In the genomic region with DNA sequence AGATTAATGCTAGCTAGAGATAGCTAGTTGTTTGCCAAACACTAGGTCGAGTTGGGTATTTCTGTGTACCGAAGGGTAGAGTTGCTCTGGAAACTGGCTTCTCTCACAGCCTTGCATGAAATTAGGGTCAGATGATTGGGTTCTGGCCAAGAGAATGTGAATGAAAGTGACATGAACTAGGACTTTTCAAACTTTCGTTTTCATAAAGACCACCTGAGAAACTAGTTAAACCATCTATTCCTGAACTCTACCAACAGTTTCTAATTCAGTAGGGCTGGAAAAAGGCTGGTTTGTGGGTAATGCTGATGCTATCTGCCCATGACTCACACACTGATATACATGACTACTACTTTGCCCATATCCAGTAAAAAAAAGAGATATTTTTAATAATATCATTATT, we compare ENCODE assay signal across 2 cellular contexts.
TF ChIP-seq lines count a peak whose summit lies in the region.

No MANE protein-coding gene starts in this region.

TF ChIP-seq in IMR-90, 13 proteins besides CTCF, POLR2A, EP300 and RAD21:
- TF ChIP-seq CEBPB (IDR thresholded peaks at IDR 0.05; ENCODE audit: low read depth, low read length), result no peak
- TF ChIP-seq, protein P1, sequence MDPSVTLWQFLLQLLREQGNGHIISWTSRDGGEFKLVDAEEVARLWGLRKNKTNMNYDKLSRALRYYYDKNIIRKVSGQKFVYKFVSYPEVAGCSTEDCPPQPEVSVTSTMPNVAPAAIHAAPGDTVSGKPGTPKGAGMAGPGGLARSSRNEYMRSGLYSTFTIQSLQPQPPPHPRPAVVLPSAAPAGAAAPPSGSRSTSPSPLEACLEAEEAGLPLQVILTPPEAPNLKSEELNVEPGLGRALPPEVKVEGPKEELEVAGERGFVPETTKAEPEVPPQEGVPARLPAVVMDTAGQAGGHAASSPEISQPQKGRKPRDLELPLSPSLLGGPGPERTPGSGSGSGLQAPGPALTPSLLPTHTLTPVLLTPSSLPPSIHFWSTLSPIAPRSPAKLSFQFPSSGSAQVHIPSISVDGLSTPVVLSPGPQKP (IDR thresholded peaks at IDR 0.05; ENCODE audit: borderline replicate concordance, low read depth, low read length), result no peak
- TF ChIP-seq CHD1 (IDR thresholded peaks at IDR 0.05; ENCODE audit: low read depth, low read length), result no peak
- no peak for TF ChIP-seq MXI1 (IDR thresholded peaks at IDR 0.05; ENCODE audit: borderline replicate concordance, low read depth, low read length)
- no peak for TF ChIP-seq MAFK (IDR thresholded peaks at IDR 0.05; ENCODE audit: low read depth, low read length)
- no peak for TF ChIP-seq RCOR1 (IDR thresholded peaks at IDR 0.05; ENCODE audit: insufficient replicate concordance, low read length)
- no peak for TF ChIP-seq FOS (IDR thresholded peaks at IDR 0.05; ENCODE audit: low read depth, low read length)
- no peak for TF ChIP-seq RFX5 (IDR thresholded peaks at IDR 0.05; ENCODE audit: low read depth, low read length)
- TF ChIP-seq NFE2L2 (IDR thresholded peaks at IDR 0.05; ENCODE audit: low read depth, low read length), result no peak
- TF ChIP-seq BHLHE40 (IDR thresholded peaks at IDR 0.05; ENCODE audit: low read depth, low read length), result no peak
- no peak for TF ChIP-seq SMC3 (IDR thresholded peaks at IDR 0.05; ENCODE audit: low read depth, low read length)
- TF ChIP-seq, protein P2, sequence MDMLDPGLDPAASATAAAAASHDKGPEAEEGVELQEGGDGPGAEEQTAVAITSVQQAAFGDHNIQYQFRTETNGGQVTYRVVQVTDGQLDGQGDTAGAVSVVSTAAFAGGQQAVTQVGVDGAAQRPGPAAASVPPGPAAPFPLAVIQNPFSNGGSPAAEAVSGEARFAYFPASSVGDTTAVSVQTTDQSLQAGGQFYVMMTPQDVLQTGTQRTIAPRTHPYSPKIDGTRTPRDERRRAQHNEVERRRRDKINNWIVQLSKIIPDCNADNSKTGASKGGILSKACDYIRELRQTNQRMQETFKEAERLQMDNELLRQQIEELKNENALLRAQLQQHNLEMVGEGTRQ (IDR thresholded peaks at IDR 0.05; ENCODE audit: low read depth, low read length), result no peak
- TF ChIP-seq MAZ (IDR thresholded peaks at IDR 0.05; ENCODE audit: borderline replicate concordance, low read depth, low read length), result no peak

TF ChIP-seq in K562, 482 proteins besides CTCF, POLR2A, EP300 and RAD21:
- no peak for TF ChIP-seq RFX1 (IDR thresholded peaks at IDR 0.05)
- peak; percentile 60 for TF ChIP-seq FOSL1 (tag; conservative IDR thresholded peaks at IDR 0.05)
